Comparison of ENCODE assay signal across 1 cellular context in the genomic region with DNA sequence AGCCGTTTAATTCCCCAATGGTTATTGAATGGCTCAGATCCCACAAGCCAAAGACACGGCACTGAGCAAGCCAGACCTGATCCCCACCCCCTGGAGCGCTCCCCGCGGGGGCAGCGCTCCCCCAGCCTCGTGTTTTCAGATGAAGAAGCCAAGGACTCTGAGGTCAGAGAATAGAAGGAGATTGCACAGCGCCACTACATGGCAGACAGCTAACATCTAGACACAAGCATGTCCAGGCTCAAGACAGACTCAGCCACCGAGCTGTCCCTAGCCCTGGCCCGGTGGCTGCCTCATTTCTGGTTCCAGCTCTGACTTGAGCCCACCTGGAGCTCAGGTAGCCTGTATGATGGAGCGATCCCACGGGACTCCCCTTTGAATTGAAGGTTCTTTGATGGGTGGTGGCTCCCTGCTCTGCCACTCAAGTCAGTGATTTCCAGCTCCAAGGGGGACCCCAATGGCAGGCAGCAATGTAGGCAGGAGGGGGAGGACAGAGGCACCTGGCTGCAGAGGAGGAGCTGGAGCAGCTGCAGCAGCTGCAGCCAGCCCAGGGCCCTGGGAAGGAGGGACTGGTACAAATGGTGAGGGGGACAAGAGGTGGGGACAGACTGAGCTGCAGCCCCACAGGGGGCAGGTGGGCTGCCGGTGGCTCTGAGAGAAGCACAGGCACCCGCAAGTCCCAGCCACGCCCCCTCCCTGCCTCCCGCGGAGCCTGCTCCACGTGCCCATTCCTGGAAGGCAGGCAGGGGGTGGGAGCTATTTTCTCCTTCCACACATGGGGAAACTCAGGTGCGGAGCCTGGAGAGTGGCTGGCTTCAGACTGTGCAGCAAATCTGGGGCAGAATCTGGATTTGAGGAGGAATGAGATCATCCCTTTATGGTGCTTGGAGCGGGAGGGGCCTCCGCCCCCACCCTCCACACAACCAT.
TF ChIP-seq lines count a peak whose summit lies in the region.

No MANE protein-coding gene starts in this region.

TF ChIP-seq in K562, 482 proteins besides CTCF, POLR2A, EP300 and RAD21 (continued from another document):
- TF ChIP-seq, protein P1, sequence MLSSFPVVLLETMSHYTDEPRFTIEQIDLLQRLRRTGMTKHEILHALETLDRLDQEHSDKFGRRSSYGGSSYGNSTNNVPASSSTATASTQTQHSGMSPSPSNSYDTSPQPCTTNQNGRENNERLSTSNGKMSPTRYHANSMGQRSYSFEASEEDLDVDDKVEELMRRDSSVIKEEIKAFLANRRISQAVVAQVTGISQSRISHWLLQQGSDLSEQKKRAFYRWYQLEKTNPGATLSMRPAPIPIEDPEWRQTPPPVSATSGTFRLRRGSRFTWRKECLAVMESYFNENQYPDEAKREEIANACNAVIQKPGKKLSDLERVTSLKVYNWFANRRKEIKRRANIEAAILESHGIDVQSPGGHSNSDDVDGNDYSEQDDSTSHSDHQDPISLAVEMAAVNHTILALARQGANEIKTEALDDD (IDR thresholded peaks at IDR 0.05), result no peak
- TF ChIP-seq MTA3 (IDR thresholded peaks at IDR 0.05; ENCODE audit: borderline replicate concordance), result no peak
- TF ChIP-seq ARHGAP35 (IDR thresholded peaks at IDR 0.05; ENCODE audit: partially characterized antibody), result no peak
- no peak for TF ChIP-seq SMAD3 (CRISPR knock-in tag; conservative IDR thresholded peaks at IDR 0.05)
- TF ChIP-seq ZNF586 (CRISPR knock-in tag; conservative IDR thresholded peaks at IDR 0.05), result no peak
- TF ChIP-seq EHMT2 (IDR thresholded peaks at IDR 0.05), result no peak
- no peak for TF ChIP-seq JUN (IDR thresholded peaks at IDR 0.05; ENCODE audit: borderline replicate concordance, low read depth, low read length)
- no peak for TF ChIP-seq JUN (CRISPR knock-in tag; IDR thresholded peaks at IDR 0.05; ENCODE audit: borderline replicate concordance)
- TF ChIP-seq, protein P2, sequence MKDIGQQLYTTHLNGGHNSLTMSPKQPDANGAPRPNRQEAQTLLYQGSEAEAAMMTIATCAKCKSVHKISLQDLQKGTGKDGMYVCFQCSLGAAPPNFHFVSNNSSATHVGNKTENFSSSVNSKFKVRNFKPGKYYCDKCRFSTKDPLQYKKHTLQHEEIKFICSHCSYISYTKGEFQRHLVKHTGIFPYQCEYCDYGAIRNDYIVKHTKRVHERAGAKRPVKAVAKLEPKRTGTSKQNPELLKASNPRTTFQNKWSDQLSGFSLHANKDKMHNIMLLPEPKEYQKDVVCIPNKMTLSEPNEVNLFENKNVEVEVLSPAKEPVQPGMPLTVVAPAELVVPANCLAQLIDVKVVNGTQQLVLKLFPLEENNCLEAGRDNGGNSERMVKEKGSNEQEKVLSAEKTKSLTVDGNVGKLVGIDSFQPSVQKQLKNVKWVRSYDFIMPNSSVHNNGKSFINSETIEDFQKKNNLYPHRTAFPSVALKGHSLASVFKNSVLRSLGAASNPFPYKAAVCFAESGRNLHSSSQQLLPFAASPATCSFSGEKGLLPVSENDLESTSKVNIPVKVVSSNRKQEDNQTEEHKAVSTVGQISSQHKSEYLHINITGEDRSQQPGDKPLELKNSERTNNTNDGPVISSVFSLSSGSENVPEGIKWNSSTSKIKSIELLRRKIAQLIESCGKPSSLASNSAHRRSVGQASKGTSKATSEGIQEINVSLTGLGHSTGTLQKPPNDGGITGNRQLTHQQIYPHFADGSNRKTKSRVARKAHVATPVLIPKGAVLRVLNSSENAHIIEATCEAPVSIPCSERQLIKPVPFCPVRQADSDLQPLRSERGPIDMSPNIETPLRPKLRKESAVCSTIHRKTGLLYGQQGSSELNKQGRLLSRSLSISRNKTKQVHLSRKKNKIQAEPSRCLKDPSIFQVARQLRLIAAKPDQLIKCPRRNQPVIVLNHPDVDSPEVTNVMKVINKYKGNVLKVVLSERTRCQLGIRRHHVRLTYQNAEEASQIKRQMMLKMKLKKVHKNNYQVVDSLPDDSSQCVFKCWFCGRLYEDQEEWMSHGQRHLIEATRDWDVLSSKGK (CRISPR knock-in tag; IDR thresholded peaks at IDR 0.05), result no peak
- no peak for TF ChIP-seq CBX1 (IDR thresholded peaks at IDR 0.05; ENCODE audit: low read depth)
TF ChIP-seq in K562: peak in this region for 0.
